Comparison of ENCODE assay signal across 22 cellular contexts in genomic region chr3:38334142-38334541, GRCh38. TPM values are rescaled to one million over a fixed set of nuclear protein-coding genes. Genes with fewer than 3 reads are reported as not detected.
A peak's percentile ranks its signal among the peaks of the same experiment; 100 is the strongest.
DNase-seq lines count a peak whose midpoint lies in the region; ATAC-seq, FAIRE-seq and TF ChIP-seq lines count a peak whose summit lies in the region.
"Had no signal": no experiment of that assay in that cellular context is flagged by ENCODE, and none has a peak within 500 bp of the region (broad histone marks: within the 10 kb centered on the region; RNA-seq: fewer than 3 reads in every experiment).

No MANE protein-coding gene starts in this region.

- CTCF ChIA-PET in activated CD8-positive, alpha-beta T cell treated with anti-CD3 and anti-CD28 coated beads, Interleukin-2, amount 10 ng/mL, durations not matched to agents 7 days and 5 days (lab: Charles Lee), result interaction anchor here (1.0 to 2.0 kb wide), 4 partner anchors 10 to 360 kb away, joined by 3 to 9 read pairs (median 4); partner anchors contain the start of gene XYLB

- peak; percentile 20 for FAIRE-seq in H54 (lab: Jason Lieb, UNC)
- FAIRE-seq: GM12891, GM18507 had no signal

- no peak for DNase-seq in activated naive CD8-positive, alpha-beta T cell treated with anti-CD3 and anti-CD28 coated beads, Interleukin-2, amount 50 U/mL, for 24 hours
- no peak for DNase-seq in activated naive CD8-positive, alpha-beta T cell treated with anti-CD3 and anti-CD28 coated beads for 36 hours
- DNase-seq in H54 (ENCODE audit: insufficient read length, low spot score) (no peak), anterior cingulate cortex (lab: John Stamatoyannopoulos, UW) (no peak), HuH-7.5 (ENCODE audit: low spot score) (no peak)
- DNase-seq in activated CD8-positive, alpha-beta T cell treated with anti-CD3 and anti-CD28 coated beads, Interleukin-2, amount 10 ng/mL, durations not matched to agents 7 days and 5 days, result peak; percentile 9
- no peak for DNase-seq in stimulated activated naive CD8-positive, alpha-beta T cell treated with anti-CD3 and anti-CD28 coated beads, Interleukin-15, Interleukin-2, amounts not matched to agents 100 U/mL and 50 U/mL, for 24 hours
- DNase-seq: C1 segment of cervical spinal cord; Calu3; CD4-positive, alpha-beta memory T cell; COR-L47; DMS53; DMS79 treated with DMSO at 0.1 percent for 48 hours; GF-D8; GOT3; H7 had no signal

- no peak overlapping the region for H3K4me3 Mint-ChIP-seq in activated naive CD8-positive, alpha-beta T cell treated with anti-CD3 and anti-CD28 coated beads, Interleukin-2, amount 50 U/mL, for 24 hours
- H3K4me3 Mint-ChIP-seq in activated naive CD8-positive, alpha-beta T cell treated with anti-CD3 and anti-CD28 coated beads for 36 hours, result no peak overlapping the region
- no peak overlapping the region for H3K4me3 Mint-ChIP-seq in activated CD8-positive, alpha-beta T cell treated with anti-CD3 and anti-CD28 coated beads, Interleukin-2, amount 10 ng/mL, durations not matched to agents 7 days and 5 days
- H3K4me3 Mint-ChIP-seq: CD4-positive, alpha-beta memory T cell had no signal

- H3K27me3 Mint-ChIP-seq in activated naive CD8-positive, alpha-beta T cell treated with anti-CD3 and anti-CD28 coated beads, Interleukin-2, amount 50 U/mL, for 24 hours, result peaks cover 5% of the 10 kb centered on the region
- H3K27me3 Mint-ChIP-seq in activated naive CD8-positive, alpha-beta T cell treated with anti-CD3 and anti-CD28 coated beads for 36 hours, result no peaks in the 10 kb centered on the region
- H3K27me3 Mint-ChIP-seq in activated CD8-positive, alpha-beta T cell treated with anti-CD3 and anti-CD28 coated beads, Interleukin-2, amount 10 ng/mL, durations not matched to agents 7 days and 5 days (ENCODE audit: low read depth), result peaks cover 12% of the 10 kb centered on the region

- no peaks in the 10 kb centered on the region for H3K4me1 Mint-ChIP-seq in activated naive CD8-positive, alpha-beta T cell treated with anti-CD3 and anti-CD28 coated beads, Interleukin-2, amount 50 U/mL, for 24 hours
- H3K4me1 Mint-ChIP-seq in activated naive CD8-positive, alpha-beta T cell treated with anti-CD3 and anti-CD28 coated beads for 36 hours, result peaks cover 4% of the 10 kb centered on the region
- no peaks in the 10 kb centered on the region for H3K4me1 Mint-ChIP-seq in activated CD8-positive, alpha-beta T cell treated with anti-CD3 and anti-CD28 coated beads, Interleukin-2, amount 10 ng/mL, durations not matched to agents 7 days and 5 days (ENCODE audit: low read depth)
- H3K4me1 Mint-ChIP-seq: CD4-positive, alpha-beta memory T cell had no signal

- ATAC-seq in activated naive CD8-positive, alpha-beta T cell treated with anti-CD3 and anti-CD28 coated beads, Interleukin-2, amount 50 U/mL, for 24 hours, result peak; percentile 57
- no peak for ATAC-seq in activated CD8-positive, alpha-beta T cell treated with anti-CD3 and anti-CD28 coated beads, Interleukin-2, amount 10 ng/mL, durations not matched to agents 7 days and 5 days
- ATAC-seq in stimulated activated naive CD8-positive, alpha-beta T cell treated with anti-CD3 and anti-CD28 coated beads, Interleukin-15, Interleukin-2, amounts not matched to agents 100 U/mL and 50 U/mL, for 24 hours, result peak; percentile 52
- ATAC-seq in HG03469 (IDR thresholded peaks at IDR 0.05; ENCODE audit: unreplicated experiment), result no peak

- no peaks in the 10 kb centered on the region for H3K9me3 Mint-ChIP-seq in activated naive CD8-positive, alpha-beta T cell treated with anti-CD3 and anti-CD28 coated beads, Interleukin-2, amount 50 U/mL, for 24 hours
- no peaks in the 10 kb centered on the region for H3K9me3 Mint-ChIP-seq in activated naive CD8-positive, alpha-beta T cell treated with anti-CD3 and anti-CD28 coated beads for 36 hours
- no peaks in the 10 kb centered on the region for H3K9me3 Mint-ChIP-seq in activated CD8-positive, alpha-beta T cell treated with anti-CD3 and anti-CD28 coated beads, Interleukin-2, amount 10 ng/mL, durations not matched to agents 7 days and 5 days (ENCODE audit: insufficient read depth)
- H3K9me3 Mint-ChIP-seq: CD4-positive, alpha-beta memory T cell had no signal

- no peak for TF ChIP-seq POLR2A in H54 (IDR thresholded peaks at IDR 0.05; ENCODE audit: low read depth, low read length)

- no peaks in the 10 kb centered on the region for H3K36me3 Mint-ChIP-seq in activated naive CD8-positive, alpha-beta T cell treated with anti-CD3 and anti-CD28 coated beads, Interleukin-2, amount 50 U/mL, for 24 hours (ENCODE audit: low read depth)
- H3K36me3 Mint-ChIP-seq in activated naive CD8-positive, alpha-beta T cell treated with anti-CD3 and anti-CD28 coated beads for 36 hours, result no peaks in the 10 kb centered on the region
- H3K36me3 Mint-ChIP-seq in activated CD8-positive, alpha-beta T cell treated with anti-CD3 and anti-CD28 coated beads, Interleukin-2, amount 10 ng/mL, durations not matched to agents 7 days and 5 days (ENCODE audit: low read depth), result no peaks in the 10 kb centered on the region
- H3K36me3 Mint-ChIP-seq: CD4-positive, alpha-beta memory T cell had no signal

- POLR2A ChIA-PET in activated CD8-positive, alpha-beta T cell treated with anti-CD3 and anti-CD28 coated beads, Interleukin-2, amount 10 ng/mL, durations not matched to agents 7 days and 5 days (lab: Charles Lee), result no interaction called here

- H3K27ac Mint-ChIP-seq in activated naive CD8-positive, alpha-beta T cell treated with anti-CD3 and anti-CD28 coated beads, Interleukin-2, amount 50 U/mL, for 24 hours, result no peak overlapping the region
- no peak overlapping the region for H3K27ac Mint-ChIP-seq in activated naive CD8-positive, alpha-beta T cell treated with anti-CD3 and anti-CD28 coated beads for 36 hours
- H3K27ac Mint-ChIP-seq in activated CD8-positive, alpha-beta T cell treated with anti-CD3 and anti-CD28 coated beads, Interleukin-2, amount 10 ng/mL, durations not matched to agents 7 days and 5 days, result no peak overlapping the region
- H3K27ac Mint-ChIP-seq: CD4-positive, alpha-beta memory T cell had no signal

RNA-seq across cellular contexts. Expression of gene XYLB, which starts 12.4 kb away (rescaled TPM):
- 1 to 10 TPM; 6.0 to 6.9 TPM for total RNA-seq in activated naive CD8-positive, alpha-beta T cell treated with anti-CD3 and anti-CD28 coated beads for 36 hours
- 1 to 10 TPM; 5.3 to 6.1 TPM for total RNA-seq in activated CD8-positive, alpha-beta T cell treated with anti-CD3 and anti-CD28 coated beads, Interleukin-2, amount 10 ng/mL, durations not matched to agents 7 days and 5 days

RNA-seq across cellular contexts. Expression of gene SLC22A14, which starts 52.0 kb away (rescaled TPM):
- total RNA-seq in activated naive CD8-positive, alpha-beta T cell treated with anti-CD3 and anti-CD28 coated beads for 36 hours, result not detected
- not detected for total RNA-seq in activated CD8-positive, alpha-beta T cell treated with anti-CD3 and anti-CD28 coated beads, Interleukin-2, amount 10 ng/mL, durations not matched to agents 7 days and 5 days
- total RNA-seq: A172; CD4-positive, alpha-beta memory T cell; Daoy; G401 had no signal

Comparison
In these comparisons a context has a peak if more than half of its experiments do, and no peak if none do; other contexts are left out.
1. ATAC-seq: peak in activated naive CD8-positive, alpha-beta T cell treated with anti-CD3 and anti-CD28 coated beads, Interleukin-2, amount 50 U/mL, for 24 hours (single experiment) and stimulated activated naive CD8-positive, alpha-beta T cell treated with anti-CD3 and anti-CD28 coated beads, Interleukin-15, Interleukin-2, amounts not matched to agents 100 U/mL and 50 U/mL, for 24 hours (single experiment); none in activated CD8-positive, alpha-beta T cell treated with anti-CD3 and anti-CD28 coated beads, Interleukin-2, amount 10 ng/mL, durations not matched to agents 7 days and 5 days (single experiment) and HG03469 (single experiment).